ENCODE assay signal across 14 cellular contexts in the genomic region with DNA sequence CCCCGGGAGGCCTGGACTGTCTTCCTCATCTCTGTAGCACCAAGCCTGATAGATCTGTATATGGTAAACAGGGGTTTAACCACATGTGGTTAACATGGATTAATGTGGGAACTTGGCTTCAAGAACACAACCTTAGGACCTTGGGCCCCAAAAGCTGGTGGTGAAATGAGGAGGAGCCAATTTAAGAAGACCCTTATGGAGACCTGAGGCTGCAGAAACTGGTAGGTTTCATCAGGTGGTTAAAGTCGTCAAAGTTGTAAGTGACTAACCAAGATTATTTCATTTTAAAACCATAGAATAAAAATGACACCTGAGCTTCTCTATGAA. TPM values are rescaled to one million over a fixed set of nuclear protein-coding genes. Genes with fewer than 3 reads are reported as not detected.
DNase-seq lines count a peak whose midpoint lies in the region; ATAC-seq and TF ChIP-seq lines count a peak whose summit lies in the region.
"Had no signal": no experiment of that assay in that cellular context is flagged by ENCODE, and none has a peak within 500 bp of the region (broad histone marks: within the 10 kb centered on the region; RNA-seq: fewer than 3 reads in every experiment).

No MANE protein-coding gene starts in this region.

- H2AFZ ChIP-seq in OCI-LY7 (ENCODE audit: low read length): no peak overlapping the region
- H2AFZ ChIP-seq: neural progenitor cell had no signal

- POLR2A ChIA-PET in OCI-LY7 (lab: Charles Lee): no interaction called here

- H3K36me3 Mint-ChIP-seq in activated T-cell treated with anti-CD3 and anti-CD28 coated beads, Interleukin-2, amount 50 U/mL, for 4 hours (ENCODE audit: insufficient read depth): peaks cover 48% of the 10 kb centered on the region
- peaks cover 62% of the 10 kb centered on the region for H3K36me3 Mint-ChIP-seq in stimulated activated memory B cell treated with anti-CD40 and anti-IgM and Interleukin-4, amounts not matched to agents 10 μg/mL and 1 μg/mL and 100 μg/mL, for 72 hours

- peak overlapping the region; percentile 52 for H3K27ac ChIP-seq in OCI-LY7 (ENCODE audit: low read depth, low read length, poor library complexity, severe bottlenecking)
- peak overlapping the region; percentile 33 for H3K27ac ChIP-seq in effector memory CD4-positive, alpha-beta T cell (ENCODE audit: insufficient read depth, low read length, poor library complexity, severe bottlenecking)
- H3K27ac ChIP-seq: neural progenitor cell, SJCRH30 had no signal

- peaks cover 82% of the 10 kb centered on the region for H3K4me1 Mint-ChIP-seq in activated T-cell treated with anti-CD3 and anti-CD28 coated beads, Interleukin-2, amount 50 U/mL, for 4 hours (ENCODE audit: low read depth)
- peaks cover 88% of the 10 kb centered on the region for H3K4me1 Mint-ChIP-seq in stimulated activated memory B cell treated with anti-CD40 and anti-IgM and Interleukin-4, amounts not matched to agents 10 μg/mL and 1 μg/mL and 100 μg/mL, for 72 hours
- H3K4me1 Mint-ChIP-seq: neural progenitor cell had no signal

- no peaks in the 10 kb centered on the region for H3K27me3 Mint-ChIP-seq in activated T-cell treated with anti-CD3 and anti-CD28 coated beads, Interleukin-2, amount 50 U/mL, for 4 hours (ENCODE audit: low read depth)
- H3K27me3 Mint-ChIP-seq in stimulated activated memory B cell treated with anti-CD40 and anti-IgM and Interleukin-4, amounts not matched to agents 10 μg/mL and 1 μg/mL and 100 μg/mL, for 72 hours: no peaks in the 10 kb centered on the region

- no peaks in the 10 kb centered on the region for H3K79me2 ChIP-seq in OCI-LY7 (ENCODE audit: insufficient read depth, low read depth, low read length)

- H3K27ac Mint-ChIP-seq in stimulated activated memory B cell treated with anti-CD40 and anti-IgM and Interleukin-4, amounts not matched to agents 10 μg/mL and 1 μg/mL and 100 μg/mL, for 72 hours: peak overlapping the region; percentile 97
- H3K27ac Mint-ChIP-seq: neural progenitor cell had no signal

- H3K4me3 Mint-ChIP-seq in activated T-cell treated with anti-CD3 and anti-CD28 coated beads, Interleukin-2, amount 50 U/mL, for 4 hours: peak overlapping the region; percentile 42
- no peak overlapping the region for H3K4me3 Mint-ChIP-seq in stimulated activated memory B cell treated with anti-CD40 and anti-IgM and Interleukin-4, amounts not matched to agents 10 μg/mL and 1 μg/mL and 100 μg/mL, for 72 hours
- H3K4me3 Mint-ChIP-seq: neural progenitor cell had no signal

- no peaks in the 10 kb centered on the region for H3K27me3 ChIP-seq in effector memory CD4-positive, alpha-beta T cell (replicated peaks; ENCODE audit: control insufficient read depth, insufficient read depth, low read length, poor library complexity, severe bottlenecking)
- H3K27me3 ChIP-seq: neural progenitor cell, SJCRH30 had no signal

- H3K9me2 ChIP-seq in OCI-LY7 (ENCODE audit: insufficient read depth, low read length): no peaks in the 10 kb centered on the region

- H3K4me2 ChIP-seq in OCI-LY7 (ENCODE audit: low read length): peak overlapping the region; percentile 64; the same call in 1 of the 2 replicates
- H3K4me2 ChIP-seq: neural progenitor cell, smooth muscle cell had no signal

- no peaks in the 10 kb centered on the region for H4K20me1 ChIP-seq in OCI-LY7 (ENCODE audit: insufficient read depth, low read length)

- CTCF ChIA-PET in OCI-LY7 (lab: Charles Lee; ENCODE audit: unreplicated experiment): interaction anchor here (0.6 kb wide), 1 partner anchor 258 kb away, joined by 3 read pairs; no protein-coding TSS in a partner anchor

- H3K9me3 Mint-ChIP-seq in activated T-cell treated with anti-CD3 and anti-CD28 coated beads, Interleukin-2, amount 50 U/mL, for 4 hours: no peaks in the 10 kb centered on the region
- H3K9me3 Mint-ChIP-seq in stimulated activated memory B cell treated with anti-CD40 and anti-IgM and Interleukin-4, amounts not matched to agents 10 μg/mL and 1 μg/mL and 100 μg/mL, for 72 hours: no peaks in the 10 kb centered on the region
- H3K9me3 Mint-ChIP-seq: neural progenitor cell had no signal

- peaks cover 77% of the 10 kb centered on the region for H3K4me1 ChIP-seq in OCI-LY7 (ENCODE audit: insufficient read depth, low read length, poor library complexity, severe bottlenecking)
- peaks cover 27% of the 10 kb centered on the region for H3K4me1 ChIP-seq in effector memory CD4-positive, alpha-beta T cell (ENCODE audit: control insufficient read depth, insufficient read depth, low read length, poor library complexity, severe bottlenecking)
- H3K4me1 ChIP-seq: neural progenitor cell had no signal

- no peak overlapping the region for H3K4me3 ChIP-seq in OCI-LY7 (ENCODE audit: low read depth, low read length, poor library complexity, severe bottlenecking)
- H3K4me3 ChIP-seq in effector memory CD4-positive, alpha-beta T cell (ENCODE audit: insufficient read depth, low read depth, low read length, poor library complexity, severe bottlenecking): no peak overlapping the region
- H3K4me3 ChIP-seq: coronary artery, neural progenitor cell, SJCRH30, smooth muscle cell had no signal

- DNase-seq in activated T-cell treated with anti-CD3 and anti-CD28 coated beads, Interleukin-2, amount 50 U/mL, for 4 hours: no peak
- DNase-seq in activated T-cell treated with anti-CD3 and anti-CD28 coated beads, Interleukin-2, amount 50 U/mL, for 1 hour: no peak
- DNase-seq in OCI-LY7 (ENCODE audit: low spot score) (no peak), NCI-H128 (lab: John Stamatoyannopoulos, UW; ENCODE audit: unreplicated experiment) (no peak)
- DNase-seq in effector memory CD4-positive, alpha-beta T cell: no peak
- DNase-seq: NCI-H1417 treated with DMSO at 0.1 percent for 48 hours, NCI-H526 treated with DMSO at 0.1 percent for 48 hours had no signal

- no peak for TF ChIP-seq CTCF in OCI-LY7 (conservative IDR thresholded peaks at IDR 0.05; ENCODE audit: low read length)

- BruUV-seq in OCI-LY7 (replicated peaks; lab: Mats Ljungman, UMichigan): no TSS peak

- ATAC-seq in activated T-cell treated with anti-CD3 and anti-CD28 coated beads, Interleukin-2, amount 50 U/mL, for 4 hours: peak; percentile 13 to 68
- ATAC-seq in stimulated activated memory B cell treated with anti-CD40 and anti-IgM and Interleukin-4, amounts not matched to agents 10 μg/mL and 1 μg/mL and 100 μg/mL, for 72 hours: no peak
- ATAC-seq in HG03135 (IDR thresholded peaks at IDR 0.05; ENCODE audit: unreplicated experiment): no peak
- ATAC-seq in HG03354 (IDR thresholded peaks at IDR 0.05; ENCODE audit: poor library complexity, severe bottlenecking, unreplicated experiment): no peak

- H3K9me3 ChIP-seq in OCI-LY7 (ENCODE audit: low read length): no peaks in the 10 kb centered on the region
- no peaks in the 10 kb centered on the region for H3K9me3 ChIP-seq in effector memory CD4-positive, alpha-beta T cell (ENCODE audit: control insufficient read depth, low read length)
- H3K9me3 ChIP-seq: SJCRH30 had no signal

- intact Hi-C loops in OCI-LY7 (cut with micrococcal nuclease; ENCODE audit: unreplicated experiment): no loop called here

- peaks cover 41% of the 10 kb centered on the region for H3K36me3 ChIP-seq in OCI-LY7 (ENCODE audit: insufficient read depth, low read length)
- H3K36me3 ChIP-seq in effector memory CD4-positive, alpha-beta T cell (ENCODE audit: control insufficient read depth, insufficient read depth, low read length): peaks cover 36% of the 10 kb centered on the region
- H3K36me3 ChIP-seq: neural progenitor cell had no signal

RNA-seq across cellular contexts. Expression of a gene that starts 14.0 kb away (rescaled TPM):
- total RNA-seq in activated T-cell treated with anti-CD3 and anti-CD28 coated beads, Interleukin-2, amount 50 U/mL, for 4 hours: 10 to 100 TPM in 1 of 3 donors, 1 to 10 TPM in 2; 7.5 to 14.2 (median 9.9) TPM
- total RNA-seq in OCI-LY7 (2014; rRNA removed; shearing (Covaris generic)): 0.98 and 4.1 TPM in 2 replicates
- 15.4 and 20.3 TPM in 2 replicates for total RNA-seq in OCI-LY7 (2022)

RNA-seq across cellular contexts. Expression of a gene that starts 28.1 kb away (rescaled TPM):
- 100 to 1,000 TPM; 126 to 136 (median 130) TPM for total RNA-seq in activated T-cell treated with anti-CD3 and anti-CD28 coated beads, Interleukin-2, amount 50 U/mL, for 4 hours
- 56.8 and 74.4 TPM in 2 replicates for total RNA-seq in OCI-LY7 (2014; rRNA removed; shearing (Covaris generic))
- 44.3 and 52.7 TPM in 2 replicates for total RNA-seq in OCI-LY7 (2022)

RNA-seq across cellular contexts. Expression of a gene that starts 48.5 kb away (rescaled TPM):
- total RNA-seq in activated T-cell treated with anti-CD3 and anti-CD28 coated beads, Interleukin-2, amount 50 U/mL, for 4 hours: under 1 TPM; 0.16 to 0.43 (median 0.22) TPM
- 0.19 and 0.39 TPM in 2 replicates for total RNA-seq in OCI-LY7 (2014; rRNA removed; shearing (Covaris generic))
- total RNA-seq in OCI-LY7 (2022): not detected in 2 replicates
- total RNA-seq: smooth muscle cell had no signal

RNA-seq across cellular contexts. Expression of a gene that starts 55.7 kb away (rescaled TPM):
- total RNA-seq in activated T-cell treated with anti-CD3 and anti-CD28 coated beads, Interleukin-2, amount 50 U/mL, for 4 hours: 10 to 100 TPM; 67.7 to 82.5 (median 75.9) TPM
- total RNA-seq in OCI-LY7 (2014; rRNA removed; shearing (Covaris generic)): 71.3 and 72.4 TPM in 2 replicates
- 57.3 and 58.0 TPM in 2 replicates for total RNA-seq in OCI-LY7 (2022)

Comparison
In these comparisons a context has a peak if more than half of its experiments do, and no peak if none do; other contexts are left out.
1. ATAC-seq: peak in activated T-cell treated with anti-CD3 and anti-CD28 coated beads, Interleukin-2, amount 50 U/mL, for 4 hours (2 of 2); none in stimulated activated memory B cell treated with anti-CD40 and anti-IgM and Interleukin-4, amounts not matched to agents 10 μg/mL and 1 μg/mL and 100 μg/mL, for 72 hours (single experiment), HG03135 (single experiment) and HG03354 (single experiment).